2 cellular contexts compared by ENCODE assay signal in genomic region chr3:14281053-14281452, GRCh38.
A peak's percentile ranks its signal among the peaks of the same experiment; 100 is the strongest.
TF ChIP-seq lines count a peak whose summit lies in the region.

No MANE protein-coding gene starts in this region.

TF ChIP-seq in HepG2, 621 proteins besides CTCF, POLR2A, EP300 and RAD21:
- no peak for TF ChIP-seq SOX13 (IDR thresholded peaks at IDR 0.05)
- TF ChIP-seq SOX13 (CRISPR knock-in tag; conservative IDR thresholded peaks at IDR 0.05 in 1 of 2, IDR thresholded peaks at IDR 0.05 in 1 of 2), result 0 out of 4 replicates have a peak, but pooled peaks of 1 of the 2 experiments have one; percentile 22
- no peak for TF ChIP-seq ZXDC (CRISPR knock-in tag; IDR thresholded peaks at IDR 0.05)
- peak; percentile 55; the same call in 1 of the 2 replicates for TF ChIP-seq CEBPB (IDR thresholded peaks at IDR 0.05; ENCODE audit: borderline replicate concordance, low read depth, low read length)

TF ChIP-seq in H1, 55 proteins besides CTCF, POLR2A, EP300 and RAD21:
- no peak for TF ChIP-seq MAX (IDR thresholded peaks at IDR 0.05)
- no peak for TF ChIP-seq HDAC6 (IDR thresholded peaks at IDR 0.05; ENCODE audit: low read depth, low read length)
- TF ChIP-seq CEBPB (IDR thresholded peaks at IDR 0.05; ENCODE audit: low read depth, low read length), result no peak
- TF ChIP-seq SIN3A (conservative IDR thresholded peaks at IDR 0.05 in 1 of 2, IDR thresholded peaks at IDR 0.05 in 1 of 2; ENCODE audit: low read depth in 1 of 2, low read length in 2 of 2), result no peak
- TF ChIP-seq SP4 (IDR thresholded peaks at IDR 0.05; ENCODE audit: low read length), result no peak
- TF ChIP-seq E2F6 (IDR thresholded peaks at IDR 0.05), result no peak
- TF ChIP-seq MAFK (IDR thresholded peaks at IDR 0.05; ENCODE audit: low read depth, low read length), result no peak
- TF ChIP-seq SRF (IDR thresholded peaks at IDR 0.05; ENCODE audit: low read depth, low read length), result no peak
- no peak for TF ChIP-seq KDM5A (IDR thresholded peaks at IDR 0.05; ENCODE audit: low read length)
- TF ChIP-seq GABPA (IDR thresholded peaks at IDR 0.05; ENCODE audit: borderline replicate concordance, insufficient read depth, low read length), result no peak
- no peak for TF ChIP-seq RXRA (IDR thresholded peaks at IDR 0.05; ENCODE audit: insufficient read depth, low read depth, low read length)
- no peak for TF ChIP-seq CHD2 (IDR thresholded peaks at IDR 0.05; ENCODE audit: low read length)
- no peak for TF ChIP-seq GTF2F1 (IDR thresholded peaks at IDR 0.05; ENCODE audit: borderline replicate concordance, low read depth, low read length)
- no peak for TF ChIP-seq BACH1 (IDR thresholded peaks at IDR 0.05; ENCODE audit: low read length)
